ENCODE assay signal across 8 cellular contexts in genomic region chr5:1601565-1601964, GRCh38.
DNase-seq lines count a peak whose midpoint lies in the region; TF ChIP-seq lines count a peak whose summit lies in the region.
"Not testable (repeated sequence)": the region's sequence is repeated elsewhere in the genome, so short reads cannot be mapped to it uniquely, and the experiment has no call there.

No MANE protein-coding gene starts in this region.

- intact Hi-C loops in colonic mucosa (cut with DNase I), result loop anchor here (10.0 kb wide), 1 partner anchor 87 kb away; no protein-coding TSS in a partner anchor

- H3K36me3 ChIP-seq in HUES48 (ENCODE audit: control insufficient read depth, insufficient read depth, low read length); colonic mucosa: not testable (repeated sequence)

- H3K27ac ChIP-seq in HUES48 (ENCODE audit: low read depth, low read length), result peak overlapping the region; percentile 55
- H3K27ac ChIP-seq in colonic mucosa, result not testable (repeated sequence)

- H3K36me3 Mint-ChIP-seq in type B pancreatic cell, result not testable (repeated sequence)

- not testable (repeated sequence) for H3K4me3 Mint-ChIP-seq in type B pancreatic cell

- H3K9me3 ChIP-seq in HUES48 (ENCODE audit: control insufficient read depth, insufficient read depth, low read length); colonic mucosa: not testable (repeated sequence)

- not testable (repeated sequence) for H3K4me1 Mint-ChIP-seq in type B pancreatic cell (ENCODE audit: unreplicated experiment)

- DNase-seq in DMS79 (lab: John Stamatoyannopoulos, UW) (peak; percentile 67), NCI-H146 treated with DMSO at 0.1 percent for 48 hours (lab: John Stamatoyannopoulos, UW; ENCODE audit: unreplicated experiment) (peak; percentile 67), NCI-H524 treated with DMSO at 0.1 percent for 48 hours (lab: John Stamatoyannopoulos, UW) (peak; percentile 72), SHP77 treated with DMSO at 0.1 percent for 48 hours (lab: John Stamatoyannopoulos, UW) (peak; percentile 50), colonic mucosa (peak; percentile 36), kidney tubule cell (ENCODE audit: low spot score) (peak; percentile 38)
- DNase-seq in type B pancreatic cell (ENCODE audit: extremely low spot score, unreplicated experiment), result not testable (repeated sequence)

- H3K9ac ChIP-seq in HUES48 (ENCODE audit: low read depth, low read length); colonic mucosa (ENCODE audit: low read depth in 2 of 2, low read length in 2 of 2): not testable (repeated sequence)

- peak overlapping the region; percentile 3; the same call in 1 of the 2 replicates for H3K4me3 ChIP-seq in HUES48 (ENCODE audit: low read depth, low read length)
- H3K4me3 ChIP-seq in colonic mucosa, result not testable (repeated sequence)

- not testable (repeated sequence) for H3K9me3 Mint-ChIP-seq in type B pancreatic cell

- TF ChIP-seq CTCF in colonic mucosa (IDR thresholded peaks at IDR 0.05), result not testable (repeated sequence)
- TF ChIP-seq CTCF in type B pancreatic cell (conservative IDR thresholded peaks at IDR 0.05), result peak; percentile 20

- not testable (repeated sequence) for H3K27me3 Mint-ChIP-seq in type B pancreatic cell

- H3K27ac Mint-ChIP-seq in type B pancreatic cell, result not testable (repeated sequence)

- H3K27me3 ChIP-seq in HUES48 (ENCODE audit: control insufficient read depth, insufficient read depth, low read length); colonic mucosa: not testable (repeated sequence)

- peaks cover 15% of the 10 kb centered on the region for H3K4me1 ChIP-seq in HUES48 (ENCODE audit: control insufficient read depth, insufficient read depth, low read length)
- H3K4me1 ChIP-seq in colonic mucosa, result not testable (repeated sequence)
